Comparison of ENCODE assay signal across 8 cellular contexts in genomic region chr4:185640809-185641675, GRCh38.
DNase-seq lines count a peak whose midpoint lies in the region; ATAC-seq, FAIRE-seq and TF ChIP-seq lines count a peak whose summit lies in the region.

No MANE protein-coding gene starts in this region.

- DNase-seq in NCI-H1417 (lab: John Stamatoyannopoulos, UW) (peak; percentile 5 to 71 (median 31)), NCI-H1417 treated with DMSO at 0.1 percent for 48 hours (lab: John Stamatoyannopoulos, UW) (no peak), M059J (ENCODE audit: low read depth) (peak; percentile 61), frontal cortex (ENCODE audit: low spot score in 2 of 2) (peak; percentile 48 to 51), skeletal muscle cell (ENCODE audit: low read depth) (peak; percentile 48), NCI-H446 treated with DMSO at 0.1 percent for 48 hours (lab: John Stamatoyannopoulos, UW) (no peak)
- DNase-seq in activated CD8-positive, alpha-beta memory T cell treated with anti-CD3 and anti-CD28 coated beads, Interleukin-2, amount 50 U/mL, for 48 hours, result no peak

- peak; percentile 94 for FAIRE-seq in frontal cortex (lab: Jason Lieb, UNC)

- peak; percentile 78 for ATAC-seq in SK-N-SH treated with all-trans-retinoic acid at 6 μM for 48 hours

- H3K4me3 ChIP-seq in skeletal muscle cell (ENCODE audit: low read depth, low read length), result no peak overlapping the region

TF ChIP-seq in SK-N-SH treated with all-trans-retinoic acid at 6 μM for 48 hours, 23 proteins besides CTCF, POLR2A, EP300 and RAD21:
- TF ChIP-seq CSRNP3 (CRISPR knock-in tag; IDR thresholded peaks at IDR 0.05) (no peak), ARNTL (CRISPR knock-in tag; IDR thresholded peaks at IDR 0.05; ENCODE audit: borderline replicate concordance, low read depth) (no peak)

Comparison
In these comparisons a context has a peak if more than half of its experiments do, and no peak if none do; other contexts are left out.
1. DNase-seq: peak in NCI-H1417 (3 of 3), M059J (single experiment), frontal cortex (2 of 2) and skeletal muscle cell (single experiment); none in NCI-H1417 treated with DMSO at 0.1 percent for 48 hours (single experiment), NCI-H446 treated with DMSO at 0.1 percent for 48 hours (single experiment) and activated CD8-positive, alpha-beta memory T cell treated with anti-CD3 and anti-CD28 coated beads, Interleukin-2, amount 50 U/mL, for 48 hours (single experiment).